In genomic region chr3:113070226-113071220, GRCh38 we compare ENCODE assay signal across 9 cellular contexts.
A peak's percentile ranks its signal among the peaks of the same experiment; 100 is the strongest.
DNase-seq lines count a peak whose midpoint lies in the region; ATAC-seq and TF ChIP-seq lines count a peak whose summit lies in the region.
"Had no signal": no experiment of that assay in that cellular context is flagged by ENCODE, and none has a peak within 500 bp of the region (broad histone marks: within the 10 kb centered on the region; RNA-seq: fewer than 3 reads in every experiment).

No MANE protein-coding gene starts in this region.

- H3K4me3 Mint-ChIP-seq in activated T-helper 17 cell treated with anti-CD3 and anti-CD28 coated beads, Interleukin-2, amount 50 U/mL, for 72 hours: no peak overlapping the region

- DNase-seq in GM03348 (ENCODE audit: low spot score) (peak; percentile 34), foreskin melanocyte (peak; percentile 20), mammary epithelial cell (no peak), stomach (no peak)
- DNase-seq in activated T-cell treated with anti-CD3 and anti-CD28 coated beads, Interleukin-2, amount 50 U/mL, for 1 hour: no peak
- DNase-seq: activated naive CD4-positive, alpha-beta T cell had no signal

- H3K4me3 ChIP-seq in mammary epithelial cell (replicated peaks in 1 of 3; ENCODE audit: insufficient read depth in 1 of 3, low read depth in 2 of 3, low read length in 3 of 3) (no peak overlapping the region), stomach (no peak overlapping the region)

- dilution Hi-C loops in mammary epithelial cell (cut with HindIII; ENCODE audit: low sequenced_read_pairs): no loop called here

- no peaks in the 10 kb centered on the region for H3K4me1 Mint-ChIP-seq in activated T-helper 17 cell treated with anti-CD3 and anti-CD28 coated beads, Interleukin-2, amount 50 U/mL, for 72 hours

- no peak for TF ChIP-seq EP300 in stomach (IDR thresholded peaks at IDR 0.05)

- no peaks in the 10 kb centered on the region for H3K4me1 ChIP-seq in mammary epithelial cell (ENCODE audit: insufficient read depth, low read length)
- H3K4me1 ChIP-seq in stomach: no peaks in the 10 kb centered on the region

- TF ChIP-seq CTCF in mammary epithelial cell (conservative IDR thresholded peaks at IDR 0.05 in 1 of 2, IDR thresholded peaks at IDR 0.05 in 1 of 2; ENCODE audit: extremely low read depth in 1 of 2, insufficient read depth in 1 of 2, low read depth in 1 of 2, low read length in 2 of 2) (no peak), stomach (IDR thresholded peaks at IDR 0.05) (no peak)

- no peaks in the 10 kb centered on the region for H3K27me3 ChIP-seq in mammary epithelial cell (ENCODE audit: insufficient read depth, low read length)
- H3K27me3 ChIP-seq in stomach: no peaks in the 10 kb centered on the region

- CTCF ChIA-PET in mammary epithelial cell (lab: Charles Lee; ENCODE audit: low non-redundant PET): interaction anchor here (0.6 kb wide), 1 partner anchor 218 kb away, joined by 3 read pairs; no protein-coding TSS in a partner anchor

- intact Hi-C loops in mammary epithelial cell (cut with micrococcal nuclease) (no loop called here), stomach (cut with DNase I; ENCODE audit: low total_unique reads) (no loop called here)

- H3K9ac ChIP-seq in mammary epithelial cell (ENCODE audit: insufficient read depth, low read length): no peak overlapping the region

- TF ChIP-seq POLR2A in stomach (IDR thresholded peaks at IDR 0.05): no peak

- H3K9me3 ChIP-seq in mammary epithelial cell (replicated peaks; ENCODE audit: insufficient read depth, low read length) (no peaks in the 10 kb centered on the region), stomach (peaks cover 0 to 9% (median 2%) of the 10 kb centered on the region in 4 donors)

- ATAC-seq in GM21529 (IDR thresholded peaks at IDR 0.05; ENCODE audit: unreplicated experiment) (peak; percentile 97), HG03520 (IDR thresholded peaks at IDR 0.05; ENCODE audit: unreplicated experiment) (peak; percentile 99)
- ATAC-seq in activated T-helper 17 cell treated with anti-CD3 and anti-CD28 coated beads, Interleukin-2, amount 50 U/mL, for 72 hours (replicated peaks): no peak

- no peak overlapping the region for H2AFZ ChIP-seq in mammary epithelial cell (ENCODE audit: low read depth, low read length)

- BruUV-seq in mammary epithelial cell (replicated peaks; lab: Mats Ljungman, UMichigan): no TSS peak

- WGBS in mammary epithelial cell (ENCODE audit: low coverage, missing lambda C conversion rate): 67% methylated on average over 5 of the region's 5 CpGs
- WGBS in stomach, 5 donors: 39 to 65% (median 61%) methylated on average over 5 of the region's 5 CpGs

- H3K27ac ChIP-seq in mammary epithelial cell (ENCODE audit: insufficient read depth, low read depth, low read length) (no peak overlapping the region), stomach (peak overlapping the region in 1 of 5 donors; percentile 27)

- no peaks in the 10 kb centered on the region for H4K20me1 ChIP-seq in mammary epithelial cell (ENCODE audit: insufficient read depth, low read length)

- H3K79me2 ChIP-seq in mammary epithelial cell (ENCODE audit: insufficient read depth, low read length): no peaks in the 10 kb centered on the region

- H3K27me3 Mint-ChIP-seq in activated T-helper 17 cell treated with anti-CD3 and anti-CD28 coated beads, Interleukin-2, amount 50 U/mL, for 72 hours: no peaks in the 10 kb centered on the region

- H3K4me2 ChIP-seq in mammary epithelial cell (ENCODE audit: insufficient read depth, low read depth, low read length): no peak overlapping the region

- peaks cover 14% of the 10 kb centered on the region for H3K36me3 Mint-ChIP-seq in activated T-helper 17 cell treated with anti-CD3 and anti-CD28 coated beads, Interleukin-2, amount 50 U/mL, for 72 hours (ENCODE audit: low read depth)

- in situ Hi-C loops in mammary epithelial cell (cut with MboI; ENCODE audit: low sequenced_read_pairs in 2 of 2): no loop called here

- H3K27ac Mint-ChIP-seq in activated T-helper 17 cell treated with anti-CD3 and anti-CD28 coated beads, Interleukin-2, amount 50 U/mL, for 72 hours: no peak overlapping the region

- H3K9me3 Mint-ChIP-seq in activated T-helper 17 cell treated with anti-CD3 and anti-CD28 coated beads, Interleukin-2, amount 50 U/mL, for 72 hours: peaks cover 6% of the 10 kb centered on the region

- no peaks in the 10 kb centered on the region for H3K36me3 ChIP-seq in mammary epithelial cell (ENCODE audit: insufficient read depth, low read length)
- H3K36me3 ChIP-seq in stomach: no peaks in the 10 kb centered on the region

Comparison
In these comparisons a context has a peak if more than half of its experiments do, and no peak if none do; other contexts are left out.
1. DNase-seq: peak in GM03348 (single experiment) and foreskin melanocyte (single experiment); none in mammary epithelial cell (single experiment), activated T-cell treated with anti-CD3 and anti-CD28 coated beads, Interleukin-2, amount 50 U/mL, for 1 hour (single experiment) and stomach (single experiment).